ENCODE assay signal across 7 cellular contexts in genomic region chr11:62555464-62556092, GRCh38. TPM values are rescaled to one million over a fixed set of nuclear protein-coding genes. Genes with fewer than 3 reads are reported as not detected.
DNase-seq lines count a peak whose midpoint lies in the region; ATAC-seq and TF ChIP-seq lines count a peak whose summit lies in the region.

No MANE protein-coding gene starts in this region.

- peak overlapping the region; percentile 88 for H2BK5ac ChIP-seq in mesenchymal stem cell (ENCODE audit: low read depth, low read length, poor library complexity, severe bottlenecking)

- H3K4ac ChIP-seq in mesenchymal stem cell (ENCODE audit: low read depth in 1 of 2, low read length in 2 of 2), result peak overlapping the region; percentile 35 to 71

- peak overlapping the region; percentile 49 for H3K4me2 ChIP-seq in mesenchymal stem cell (ENCODE audit: low read length, poor library complexity, severe bottlenecking)

- H3K27me3 ChIP-seq in mesenchymal stem cell (ENCODE audit: control insufficient read depth in 1 of 2, insufficient read depth in 1 of 2, low read length in 2 of 2), result no peaks in the 10 kb centered on the region

- peak overlapping the region; percentile 23 to 89 for H3K18ac ChIP-seq in mesenchymal stem cell (ENCODE audit: low read depth in 1 of 2, low read length in 2 of 2)

- DNase-seq in T follicular helper cell (ENCODE audit: low read depth) (peak; percentile 69), mesenchymal stem cell (no peak), globus pallidus (ENCODE audit: low spot score) (no peak)
- peak; percentile 92 for DNase-seq in central memory CD4-positive, alpha-beta T cell

- peak overlapping the region; percentile 95 for H2AK5ac ChIP-seq in mesenchymal stem cell (ENCODE audit: low read length, severe bottlenecking)

- peak overlapping the region in 1 of 2 experiments; percentile 81 for H2BK12ac ChIP-seq in mesenchymal stem cell (ENCODE audit: low read length in 2 of 2)

- TF ChIP-seq POLR2A in GM18526 (IDR thresholded peaks at IDR 0.05; ENCODE audit: extremely low read depth, insufficient read length), result peak; percentile 29

- H3K36me3 ChIP-seq in mesenchymal stem cell (ENCODE audit: control insufficient read depth in 1 of 2, insufficient read depth in 2 of 2, low read depth in 1 of 2, low read length in 2 of 2) (peaks cover 24 to 27% of the 10 kb centered on the region in 2 experiments), urinary bladder (ENCODE audit: insufficient read depth) (no peaks in the 10 kb centered on the region)

- peaks cover 4% of the 10 kb centered on the region for H3K79me1 ChIP-seq in mesenchymal stem cell (replicated peaks; ENCODE audit: low read length, poor library complexity, severe bottlenecking)

- peak overlapping the region; percentile 42 for H2BK120ac ChIP-seq in mesenchymal stem cell (ENCODE audit: low read depth, low read length)

- H3K4me1 ChIP-seq in mesenchymal stem cell (ENCODE audit: control insufficient read depth, insufficient read depth, low read depth, low read length) (peaks cover 64% of the 10 kb centered on the region), urinary bladder (ENCODE audit: insufficient read depth) (no peaks in the 10 kb centered on the region)

- peak overlapping the region; percentile 52 for H4K91ac ChIP-seq in mesenchymal stem cell (ENCODE audit: low read length)

- H3K27ac ChIP-seq in mesenchymal stem cell (ENCODE audit: low read length, poor library complexity, severe bottlenecking) (peak overlapping the region; percentile 88), urinary bladder (ENCODE audit: low read depth) (peak overlapping the region; percentile 68)

- H3K4me3 ChIP-seq in mesenchymal stem cell (ENCODE audit: insufficient read depth in 1 of 2, low read depth in 1 of 2, low read length in 2 of 2), result peak overlapping the region in 1 of 2 experiments; percentile 59
- H3K4me3 ChIP-seq in urinary bladder (ENCODE audit: low read depth, low read length), result no peak overlapping the region

- H4K8ac ChIP-seq in mesenchymal stem cell (ENCODE audit: low read length), result peak overlapping the region; percentile 33

- no peak overlapping the region for H3K14ac ChIP-seq in mesenchymal stem cell (ENCODE audit: low read length in 2 of 2)

- H3K9ac ChIP-seq in mesenchymal stem cell (ENCODE audit: low read length), result peak overlapping the region; percentile 95

- H2BK15ac ChIP-seq in mesenchymal stem cell (ENCODE audit: low read depth, poor library complexity, severe bottlenecking), result peak overlapping the region; percentile 73

- peak overlapping the region in 1 of 2 experiments; percentile 36 for H3K23ac ChIP-seq in mesenchymal stem cell (ENCODE audit: low read length in 2 of 2)

- H2AFZ ChIP-seq in mesenchymal stem cell (ENCODE audit: low read depth, low read length), result no peak overlapping the region

- ATAC-seq in HG03135 (IDR thresholded peaks at IDR 0.05; ENCODE audit: unreplicated experiment), result peak; percentile 37

- 29% methylated on average over 2 of the region's 4 CpGs for WGBS in mesenchymal stem cell
- WGBS in urinary bladder, result 18% methylated on average over 4 of the region's 4 CpGs

- no peaks in the 10 kb centered on the region for H3K9me3 ChIP-seq in mesenchymal stem cell (ENCODE audit: control insufficient read depth, low read length)

RNA-seq across cellular contexts. Expression of gene AHNAK, which starts 9.0 kb away (rescaled TPM):
- polyA plus RNA-seq in mesenchymal stem cell (2013, experiment 1 of 2), result 71.8 TPM
- 65.2 TPM for polyA plus RNA-seq in mesenchymal stem cell (2013, experiment 2 of 2)
- 554 TPM for total RNA-seq in urinary bladder
- 200 TPM for polyA plus RNA-seq in urinary bladder

RNA-seq across cellular contexts. Expression of gene EEF1G, which starts 18.1 kb away (rescaled TPM):
- 1,160 TPM for polyA plus RNA-seq in mesenchymal stem cell (2013, experiment 1 of 2)
- 1,130 TPM for polyA plus RNA-seq in mesenchymal stem cell (2013, experiment 2 of 2)
- total RNA-seq in urinary bladder, result 863 TPM
- polyA plus RNA-seq in urinary bladder, result 1,468 TPM

RNA-seq across cellular contexts. Expression of gene TUT1, which starts 35.7 kb away (rescaled TPM):
- polyA plus RNA-seq in mesenchymal stem cell (2013, experiment 1 of 2), result 6.3 TPM
- polyA plus RNA-seq in mesenchymal stem cell (2013, experiment 2 of 2), result 6.5 TPM
- 5.1 TPM for total RNA-seq in urinary bladder
- polyA plus RNA-seq in urinary bladder, result 14.3 TPM

RNA-seq across cellular contexts. Expression of gene MTA2, which starts 46.1 kb away (rescaled TPM):
- 50.7 TPM for polyA plus RNA-seq in mesenchymal stem cell (2013, experiment 1 of 2)
- polyA plus RNA-seq in mesenchymal stem cell (2013, experiment 2 of 2), result 50.7 TPM
- 75.2 TPM for total RNA-seq in urinary bladder
- polyA plus RNA-seq in urinary bladder, result 52.8 TPM

RNA-seq across cellular contexts. Expression of gene EML3, which starts 57.0 kb away (rescaled TPM):
- 30.1 TPM for polyA plus RNA-seq in mesenchymal stem cell (2013, experiment 1 of 2)
- polyA plus RNA-seq in mesenchymal stem cell (2013, experiment 2 of 2), result 29.3 TPM
- total RNA-seq in urinary bladder, result 12.9 TPM
- 47.7 TPM for polyA plus RNA-seq in urinary bladder

Comparison
In these comparisons a context has a peak if more than half of its experiments do, and no peak if none do; other contexts are left out.
1. DNase-seq: peak in T follicular helper cell (single experiment) and central memory CD4-positive, alpha-beta T cell (single experiment); none in mesenchymal stem cell (single experiment) and globus pallidus (single experiment).